Comparison of ENCODE assay signal across 2 cellular contexts in genomic region chr16:21653571-21653970, GRCh38.
TF ChIP-seq lines count a peak whose summit lies in the region.

No MANE protein-coding gene starts in this region.

TF ChIP-seq in GM23338, 12 proteins besides CTCF, POLR2A, EP300 and RAD21 (continued from another document):
- TF ChIP-seq ZNF462 (CRISPR knock-in tag; IDR thresholded peaks at IDR 0.05) (no peak), STAT1 (IDR thresholded peaks at IDR 0.05; ENCODE audit: unreplicated experiment) (no peak), JUNB (IDR thresholded peaks at IDR 0.05; ENCODE audit: unreplicated experiment) (no peak), NANOG (IDR thresholded peaks at IDR 0.05; ENCODE audit: borderline replicate concordance) (no peak)
TF ChIP-seq in GM23338: peak in this region for 0.

TF ChIP-seq in liver, 16 proteins besides CTCF, POLR2A, EP300 and RAD21 (continued from another document):
- TF ChIP-seq REST (IDR thresholded peaks at IDR 0.05) (no peak), YY1 (IDR thresholded peaks at IDR 0.05) (no peak), ATF3 (IDR thresholded peaks at IDR 0.05) (no peak), MAX (IDR thresholded peaks at IDR 0.05) (no peak), FOXA2 (IDR thresholded peaks at IDR 0.05) (no peak), NR2F2 (IDR thresholded peaks at IDR 0.05) (no peak), RXRA (IDR thresholded peaks at IDR 0.05) (no peak), FOXA1 (IDR thresholded peaks at IDR 0.05) (no peak), JUND (IDR thresholded peaks at IDR 0.05) (no peak), SP1 (IDR thresholded peaks at IDR 0.05) (no peak), TAF1 (conservative IDR thresholded peaks at IDR 0.05) (no peak), GABPA (IDR thresholded peaks at IDR 0.05 in 1 of 2, conservative IDR thresholded peaks at IDR 0.05 in 1 of 2) (no peak)
